ENCODE assay signal across 9 cellular contexts in the genomic region with DNA sequence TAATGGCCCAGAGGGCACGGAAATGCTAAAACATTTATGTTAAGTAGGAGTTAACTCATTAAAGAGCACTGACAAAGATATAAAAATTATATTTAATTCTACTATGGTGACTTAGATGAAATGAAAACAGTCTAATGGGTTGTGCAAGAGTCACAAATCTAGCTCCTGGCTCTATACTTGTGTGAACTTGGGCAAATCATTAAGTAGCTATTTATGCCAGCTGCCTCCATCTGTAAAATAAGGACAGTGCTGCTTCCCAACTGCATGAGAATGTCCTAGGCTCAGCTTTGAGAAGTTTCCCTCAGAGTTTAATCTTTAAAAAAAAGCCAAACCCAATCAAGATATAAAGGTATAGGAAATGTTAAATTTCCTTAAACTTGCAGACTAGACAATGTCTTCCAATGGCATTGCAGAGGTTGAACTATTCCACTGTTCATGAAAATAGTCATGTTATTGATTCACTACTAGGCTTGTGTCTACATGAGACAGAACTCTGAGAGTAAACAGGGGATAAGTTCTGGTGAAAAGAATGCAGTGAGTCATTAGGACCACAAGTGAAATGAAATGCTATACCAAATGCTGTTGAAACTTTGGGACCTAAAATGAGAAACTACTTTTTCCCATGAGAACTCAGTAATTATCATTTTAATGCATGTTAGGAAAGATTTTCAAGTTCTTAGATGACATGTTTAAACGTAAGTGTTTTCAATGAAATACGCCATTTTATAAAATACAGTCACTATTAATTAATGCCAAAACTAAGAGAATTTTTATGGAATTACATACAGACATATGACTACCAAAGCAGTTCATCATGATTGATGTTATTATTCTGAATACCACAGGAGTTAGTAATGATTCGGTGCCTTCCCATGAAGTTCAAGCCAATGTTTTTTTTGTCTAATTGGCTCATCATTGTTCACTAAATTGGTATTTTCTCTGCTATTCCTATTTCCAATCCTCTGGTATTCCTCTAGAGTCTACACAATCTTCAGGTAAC.
DNase-seq lines count a peak whose midpoint lies in the region; ATAC-seq, FAIRE-seq and TF ChIP-seq lines count a peak whose summit lies in the region.
"Had no signal": no experiment of that assay in that cellular context is flagged by ENCODE, and none has a peak within 500 bp of the region (broad histone marks: within the 10 kb centered on the region; RNA-seq: fewer than 3 reads in every experiment).

No MANE protein-coding gene starts in this region.

- no peak for FAIRE-seq in GM12891 (lab: Jason Lieb, UNC)

- no peaks in the 10 kb centered on the region for H3K9me3 ChIP-seq in breast epithelium
- H3K9me3 ChIP-seq in T-helper 17 cell (ENCODE audit: control insufficient read depth, low read length, poor library complexity, severe bottlenecking): no peaks in the 10 kb centered on the region
- H3K9me3 ChIP-seq: Peyer's patch had no signal

- no peak overlapping the region for H3K4me3 ChIP-seq in breast epithelium
- H3K4me3 ChIP-seq: Peyer's patch had no signal

- H3K9me3 Mint-ChIP-seq in MCF 10A (ENCODE audit: unreplicated experiment): no peaks in the 10 kb centered on the region

- no peak overlapping the region for H3K27ac ChIP-seq in breast epithelium
- H3K27ac ChIP-seq: Peyer's patch had no signal

- TF ChIP-seq POLR2A in breast epithelium (IDR thresholded peaks at IDR 0.05) (no peak), GM12891 (IDR thresholded peaks at IDR 0.05; ENCODE audit: low read depth, low read length) (no peak)

- H3K36me3 ChIP-seq in breast epithelium: no peaks in the 10 kb centered on the region
- H3K36me3 ChIP-seq: Peyer's patch had no signal

- H3K4me3 Mint-ChIP-seq in MCF 10A (ENCODE audit: unreplicated experiment) (peak overlapping the region; percentile 38), T-helper 17 cell (no peak overlapping the region)

- POLR2A ChIA-PET in MCF 10A (lab: Yijun Ruan, JAX): interaction anchor here (0.9 kb wide), 1 partner anchor 10 kb away, joined by 4 read pairs; no protein-coding TSS in a partner anchor

- H3K36me3 Mint-ChIP-seq in MCF 10A (ENCODE audit: insufficient read depth, unreplicated experiment): peaks cover 23% of the 10 kb centered on the region
- H3K36me3 Mint-ChIP-seq in T-helper 17 cell (ENCODE audit: low read depth): peaks cover 4% of the 10 kb centered on the region

- peak overlapping the region; percentile 83 for H3K27ac Mint-ChIP-seq in MCF 10A (ENCODE audit: low read depth, unreplicated experiment)
- no peak overlapping the region for H3K27ac Mint-ChIP-seq in T-helper 17 cell

- H3K4me1 ChIP-seq in breast epithelium: peaks cover 0 to 4% of the 10 kb centered on the region in 2 donors
- H3K4me1 ChIP-seq: Peyer's patch had no signal

- ATAC-seq in GM18909 (IDR thresholded peaks at IDR 0.05; ENCODE audit: poor library complexity, unreplicated experiment) (no peak), T-helper 17 cell (no peak)

- no peaks in the 10 kb centered on the region for H3K27me3 Mint-ChIP-seq in MCF 10A (ENCODE audit: insufficient read depth, unreplicated experiment)
- H3K27me3 Mint-ChIP-seq in T-helper 17 cell: no peaks in the 10 kb centered on the region

- no TSS peak for BruUV-seq in MCF 10A (replicated peaks; lab: Mats Ljungman, UMichigan)

- CTCF ChIA-PET in MCF 10A (lab: Yijun Ruan, JAX): interaction anchor here (0.6 kb wide), 1 partner anchor 190 kb away, joined by 4 read pairs; no protein-coding TSS in a partner anchor

- TF ChIP-seq CTCF in MCF 10A (IDR thresholded peaks at IDR 0.05; ENCODE audit: unreplicated experiment) (no peak), breast epithelium (IDR thresholded peaks at IDR 0.05) (no peak)

- H3K4me1 Mint-ChIP-seq in MCF 10A (ENCODE audit: insufficient read depth, unreplicated experiment) (peaks cover 48% of the 10 kb centered on the region), T-helper 17 cell (peaks cover 27% of the 10 kb centered on the region)

- intact Hi-C loops in MCF 10A (cut with micrococcal nuclease): no loop called here
- intact Hi-C loops in breast epithelium (cut with DNase I; ENCODE audit: low total_unique reads): no loop called here

- H3K27me3 ChIP-seq in breast epithelium: no peaks in the 10 kb centered on the region
- H3K27me3 ChIP-seq: Peyer's patch had no signal

- peak; percentile 87 for DNase-seq in MCF 10A (ENCODE audit: unreplicated experiment)
- no peak for DNase-seq in breast epithelium (ENCODE audit: low spot score in 2 of 2)
- peak; percentile 47 for DNase-seq in SW480 (ENCODE audit: low spot score)
- DNase-seq in foreskin melanocyte: peak; percentile 53
- no peak for DNase-seq in GM12891 (ENCODE audit: insufficient read length, low spot score)
- DNase-seq in activated effector memory CD4-positive, alpha-beta T cell treated with anti-CD3 and anti-CD28 coated beads, Interleukin-2, amount 50 U/mL, for 16 hours: no peak
- DNase-seq in T-helper 17 cell: no peak
- DNase-seq: Peyer's patch had no signal

TF ChIP-seq in GM12891, 5 proteins besides CTCF, POLR2A, EP300 and RAD21:
- TF ChIP-seq POLR2AphosphoS5 (IDR thresholded peaks at IDR 0.05; ENCODE audit: low read depth, low read length) (no peak), SPI1 (IDR thresholded peaks at IDR 0.05; ENCODE audit: low read depth, low read length) (no peak), PAX5 (IDR thresholded peaks at IDR 0.05; ENCODE audit: insufficient read depth, low read length, severe bottlenecking) (no peak), TAF1 (IDR thresholded peaks at IDR 0.05; ENCODE audit: low read depth, low read length) (no peak), POU2F2 (IDR thresholded peaks at IDR 0.05; ENCODE audit: low read depth, low read length) (no peak)

Comparison
In these comparisons a context has a peak if more than half of its experiments do, and no peak if none do; other contexts are left out.
1. DNase-seq: peak in MCF 10A (single experiment), SW480 (single experiment) and foreskin melanocyte (single experiment); none in breast epithelium (0 of 2), GM12891 (single experiment), activated effector memory CD4-positive, alpha-beta T cell treated with anti-CD3 and anti-CD28 coated beads, Interleukin-2, amount 50 U/mL, for 16 hours (single experiment) and T-helper 17 cell (0 of 3).